In the genomic region with DNA sequence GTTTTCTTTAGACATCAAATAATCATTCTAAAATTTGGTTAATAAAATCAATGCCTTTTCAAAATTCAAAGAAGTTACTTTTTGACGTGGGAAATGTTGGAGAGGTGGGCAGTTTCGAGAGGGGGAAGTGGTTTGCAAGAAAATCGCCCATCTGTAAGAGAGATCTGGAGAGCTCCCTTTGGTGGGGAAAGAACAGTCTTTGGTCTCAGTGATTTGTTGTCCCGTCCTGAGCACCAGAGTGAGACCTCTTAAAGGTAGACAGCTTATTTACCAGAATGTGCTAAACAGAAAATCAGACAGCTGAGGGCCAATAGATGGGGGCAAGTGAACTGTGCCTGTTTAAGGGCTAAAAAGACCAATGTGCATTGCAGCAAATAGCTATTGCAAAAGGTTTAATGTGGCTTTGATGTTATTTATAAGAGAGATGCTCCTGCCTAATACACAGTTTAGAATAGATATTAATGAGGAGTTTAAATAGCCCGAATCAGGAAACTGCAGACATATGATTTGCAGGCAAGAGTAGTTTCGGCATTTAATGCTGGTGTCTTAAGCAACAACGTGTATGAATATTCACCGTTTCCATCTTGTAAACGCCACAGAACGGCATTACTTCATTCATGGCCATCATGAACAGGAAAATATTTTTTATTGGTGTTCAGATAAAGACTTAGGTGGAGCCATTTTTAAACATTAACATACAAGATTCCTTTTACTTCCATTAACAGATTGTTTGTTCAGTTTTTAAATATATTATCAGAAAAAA, we compare ENCODE assay signal across 14 cellular contexts. TPM values are rescaled to one million over a fixed set of nuclear protein-coding genes. Genes with fewer than 3 reads are reported as not detected.
DNase-seq lines count a peak whose midpoint lies in the region; ATAC-seq and TF ChIP-seq lines count a peak whose summit lies in the region.
"Had no signal": no experiment of that assay in that cellular context is flagged by ENCODE, and none has a peak within 500 bp of the region (broad histone marks: within the 10 kb centered on the region; RNA-seq: fewer than 3 reads in every experiment).

No MANE protein-coding gene starts in this region.

- H3K36me3 ChIP-seq in MG63, result no peaks in the 10 kb centered on the region
- H3K36me3 ChIP-seq: left ventricle myocardium inferior, Peyer's patch had no signal

- no peaks in the 10 kb centered on the region for H3K9me3 Mint-ChIP-seq in stimulated activated naive CD8-positive, alpha-beta T cell treated with anti-CD3 and anti-CD28 coated beads, Interleukin-15, Interleukin-2, amounts not matched to agents 100 ng/mL and 50 ng/mL, for 24 hours
- no peaks in the 10 kb centered on the region for H3K9me3 Mint-ChIP-seq in activated T-helper 17 cell treated with anti-CD3 and anti-CD28 coated beads, Interleukin-2, amount 50 U/mL, for 72 hours

- H3K27ac Mint-ChIP-seq in stimulated activated naive CD8-positive, alpha-beta T cell treated with anti-CD3 and anti-CD28 coated beads, Interleukin-15, Interleukin-2, amounts not matched to agents 100 ng/mL and 50 ng/mL, for 24 hours, result peak overlapping the region; percentile 59
- no peak overlapping the region for H3K27ac Mint-ChIP-seq in activated T-helper 17 cell treated with anti-CD3 and anti-CD28 coated beads, Interleukin-2, amount 50 U/mL, for 72 hours

- intact Hi-C loops in dorsolateral prefrontal cortex (cut with DNase I), result no loop called here

- H3K36me3 Mint-ChIP-seq in stimulated activated naive CD8-positive, alpha-beta T cell treated with anti-CD3 and anti-CD28 coated beads, Interleukin-15, Interleukin-2, amounts not matched to agents 100 ng/mL and 50 ng/mL, for 24 hours (ENCODE audit: low read depth), result peaks cover 27% of the 10 kb centered on the region
- H3K36me3 Mint-ChIP-seq in activated T-helper 17 cell treated with anti-CD3 and anti-CD28 coated beads, Interleukin-2, amount 50 U/mL, for 72 hours (ENCODE audit: low read depth), result peaks cover 62% of the 10 kb centered on the region

- peaks cover 89% of the 10 kb centered on the region for H3K4me1 Mint-ChIP-seq in stimulated activated naive CD8-positive, alpha-beta T cell treated with anti-CD3 and anti-CD28 coated beads, Interleukin-15, Interleukin-2, amounts not matched to agents 100 ng/mL and 50 ng/mL, for 24 hours (ENCODE audit: low read depth)
- peaks cover 54% of the 10 kb centered on the region for H3K4me1 Mint-ChIP-seq in activated T-helper 17 cell treated with anti-CD3 and anti-CD28 coated beads, Interleukin-2, amount 50 U/mL, for 72 hours

- no peaks in the 10 kb centered on the region for H3K9me3 ChIP-seq in MG63
- H3K9me3 ChIP-seq: body of pancreas, left ventricle myocardium inferior, Peyer's patch had no signal

- no peaks in the 10 kb centered on the region for H3K27me3 Mint-ChIP-seq in stimulated activated naive CD8-positive, alpha-beta T cell treated with anti-CD3 and anti-CD28 coated beads, Interleukin-15, Interleukin-2, amounts not matched to agents 100 ng/mL and 50 ng/mL, for 24 hours
- no peaks in the 10 kb centered on the region for H3K27me3 Mint-ChIP-seq in activated T-helper 17 cell treated with anti-CD3 and anti-CD28 coated beads, Interleukin-2, amount 50 U/mL, for 72 hours

- H3K4me3 ChIP-seq in MG63, result no peak overlapping the region
- no peak overlapping the region for H3K4me3 ChIP-seq in dorsolateral prefrontal cortex
- H3K4me3 ChIP-seq: body of pancreas, left ventricle myocardium inferior, Peyer's patch had no signal

- H3K4me3 Mint-ChIP-seq in stimulated activated naive CD8-positive, alpha-beta T cell treated with anti-CD3 and anti-CD28 coated beads, Interleukin-15, Interleukin-2, amounts not matched to agents 100 ng/mL and 50 ng/mL, for 24 hours, result peak overlapping the region; percentile 4
- peak overlapping the region; percentile 33 for H3K4me3 Mint-ChIP-seq in activated T-helper 17 cell treated with anti-CD3 and anti-CD28 coated beads, Interleukin-2, amount 50 U/mL, for 72 hours

- no peak for TF ChIP-seq CTCF in dorsolateral prefrontal cortex (IDR thresholded peaks at IDR 0.05 in 54 of 56, conservative IDR thresholded peaks at IDR 0.05 in 2 of 56; ENCODE audit: low read depth in 1 of 56, partially characterized antibody in 56 of 56)

- H3K27ac ChIP-seq in dorsolateral prefrontal cortex, result peak overlapping the region in 19 of 59 donors; percentile 3 to 52 (median 21)
- H3K27ac ChIP-seq: body of pancreas, left ventricle myocardium inferior, Peyer's patch had no signal

- peaks cover 2% of the 10 kb centered on the region; the same call in 1 of the 2 replicates for H3K27me3 ChIP-seq in MG63
- peaks cover 0 to 5% (median 0%) of the 10 kb centered on the region in 45 donors for H3K27me3 ChIP-seq in dorsolateral prefrontal cortex
- H3K27me3 ChIP-seq: body of pancreas, Peyer's patch had no signal

- no peak for ATAC-seq in stimulated activated naive CD8-positive, alpha-beta T cell treated with anti-CD3 and anti-CD28 coated beads, Interleukin-15, Interleukin-2, amounts not matched to agents 100 U/mL and 50 U/mL, for 24 hours
- ATAC-seq in HG02884 (IDR thresholded peaks at IDR 0.05; ENCODE audit: unreplicated experiment), result peak; percentile 68
- ATAC-seq in activated T-helper 17 cell treated with anti-CD3 and anti-CD28 coated beads, Interleukin-2, amount 50 U/mL, for 72 hours (replicated peaks), result no peak
- ATAC-seq: body of pancreas had no signal

- no peak for DNase-seq in stimulated activated naive CD8-positive, alpha-beta T cell treated with anti-CD3 and anti-CD28 coated beads, Interleukin-15, Interleukin-2, amounts not matched to agents 100 U/mL and 50 U/mL, for 24 hours
- DNase-seq in MG63 (no peak), dorsolateral prefrontal cortex (no peak)
- no peak for DNase-seq in activated effector memory CD4-positive, alpha-beta T cell treated with Interleukin-2 at 50 U/mL for 16 hours
- no peak for DNase-seq in activated CD4-positive, alpha-beta T cell treated with anti-CD3 and anti-CD28 coated beads, Interleukin-2, amount 50 U/mL, for 1 hour
- DNase-seq: activated CD8-positive, alpha-beta memory T cell treated with anti-CD3 and anti-CD28 coated beads, Interleukin-2, amount 50 U/mL, for 48 hours; body of pancreas; left ventricle myocardium inferior; Peyer's patch; stimulated activated CD8-positive, alpha-beta memory T cell treated with anti-CD3 and anti-CD28 coated beads, Interleukin-4, amount 100 ng/mL, for 48 hours had no signal

RNA-seq across cellular contexts. Expression of a gene that starts 29.5 kb away (rescaled TPM):
- 10 to 100 TPM; 93.3 to 98.3 TPM for total RNA-seq in activated T-helper 17 cell treated with anti-CD3 and anti-CD28 coated beads, Interleukin-2, amount 50 U/mL, for 72 hours
- not detected in 2 replicates for total RNA-seq in MG63 (2014; rRNA removed; shearing (Covaris generic); ENCODE audit: low replicate concordance)
- 10 to 100 TPM in 2 of 120 experiments, 1 to 10 TPM in 117, not detected in 1; 1.1 to 11.9 (median 4.4) TPM for total RNA-seq in dorsolateral prefrontal cortex
- total RNA-seq: H1 had no signal

Comparison
In these comparisons a context has a peak if more than half of its experiments do, and no peak if none do; other contexts are left out.
1. RNA of a gene that starts 29.5 kb away (total RNA-seq): 93.3 to 98.3 TPM in activated T-helper 17 cell treated with anti-CD3 and anti-CD28 coated beads, Interleukin-2, amount 50 U/mL, for 72 hours; 1.1 to 11.9 TPM in dorsolateral prefrontal cortex and not detected in MG63; every median in the first group is over 4 times any median in the second.